ENCODE assay signal across 1 cellular context in the genomic region with DNA sequence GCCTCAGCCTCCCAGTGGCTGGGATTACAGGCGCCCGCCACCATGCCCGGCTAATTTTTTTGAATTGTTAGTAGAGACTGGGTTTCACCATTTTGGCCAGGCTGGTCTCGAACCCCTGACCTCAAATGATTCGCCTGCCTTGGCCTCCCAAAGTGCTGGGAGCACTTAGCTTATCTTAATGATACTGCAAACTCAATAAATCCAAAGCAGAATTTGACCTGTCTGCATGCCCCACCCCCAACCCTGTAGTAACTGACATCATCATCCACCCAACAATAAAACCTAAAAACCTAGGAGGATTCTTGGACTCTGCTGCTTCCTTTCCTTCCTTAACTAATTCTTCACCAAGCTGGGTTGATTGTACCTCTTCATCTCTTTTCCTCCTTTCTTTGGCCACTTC.
TF ChIP-seq lines count a peak whose summit lies in the region.

No MANE protein-coding gene starts in this region.

TF ChIP-seq in HEK293, 187 proteins besides CTCF, POLR2A, EP300 and RAD21 (continued from another document and continues in another):
- TF ChIP-seq, protein P1, sequence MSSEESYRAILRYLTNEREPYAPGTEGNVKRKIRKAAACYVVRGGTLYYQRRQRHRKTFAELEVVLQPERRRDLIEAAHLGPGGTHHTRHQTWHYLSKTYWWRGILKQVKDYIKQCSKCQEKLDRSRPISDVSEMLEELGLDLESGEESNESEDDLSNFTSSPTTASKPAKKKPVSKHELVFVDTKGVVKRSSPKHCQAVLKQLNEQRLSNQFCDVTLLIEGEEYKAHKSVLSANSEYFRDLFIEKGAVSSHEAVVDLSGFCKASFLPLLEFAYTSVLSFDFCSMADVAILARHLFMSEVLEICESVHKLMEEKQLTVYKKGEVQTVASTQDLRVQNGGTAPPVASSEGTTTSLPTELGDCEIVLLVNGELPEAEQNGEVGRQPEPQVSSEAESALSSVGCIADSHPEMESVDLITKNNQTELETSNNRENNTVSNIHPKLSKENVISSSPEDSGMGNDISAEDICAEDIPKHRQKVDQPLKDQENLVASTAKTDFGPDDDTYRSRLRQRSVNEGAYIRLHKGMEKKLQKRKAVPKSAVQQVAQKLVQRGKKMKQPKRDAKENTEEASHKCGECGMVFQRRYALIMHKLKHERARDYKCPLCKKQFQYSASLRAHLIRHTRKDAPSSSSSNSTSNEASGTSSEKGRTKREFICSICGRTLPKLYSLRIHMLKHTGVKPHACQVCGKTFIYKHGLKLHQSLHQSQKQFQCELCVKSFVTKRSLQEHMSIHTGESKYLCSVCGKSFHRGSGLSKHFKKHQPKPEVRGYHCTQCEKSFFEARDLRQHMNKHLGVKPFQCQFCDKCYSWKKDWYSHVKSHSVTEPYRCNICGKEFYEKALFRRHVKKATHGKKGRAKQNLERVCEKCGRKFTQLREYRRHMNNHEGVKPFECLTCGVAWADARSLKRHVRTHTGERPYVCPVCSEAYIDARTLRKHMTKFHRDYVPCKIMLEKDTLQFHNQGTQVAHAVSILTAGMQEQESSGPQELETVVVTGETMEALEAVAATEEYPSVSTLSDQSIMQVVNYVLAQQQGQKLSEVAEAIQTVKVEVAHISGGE (tag by site-specific recombination; conservative IDR thresholded peaks at IDR 0.05; ENCODE audit: low read depth): no peak
- no peak for TF ChIP-seq RBAK (tag by site-specific recombination; IDR thresholded peaks at IDR 0.05)
- no peak for TF ChIP-seq PRDM1 (tag by site-specific recombination; IDR thresholded peaks at IDR 0.05)
- TF ChIP-seq ZNF350 (tag by site-specific recombination; IDR thresholded peaks at IDR 0.05): no peak
- no peak for TF ChIP-seq ZNF354C (tag by site-specific recombination; IDR thresholded peaks at IDR 0.05; ENCODE audit: borderline replicate concordance, low read depth)
- TF ChIP-seq ZNF600 (tag by site-specific recombination; IDR thresholded peaks at IDR 0.05): no peak
- TF ChIP-seq ZNF248 (tag by site-specific recombination; IDR thresholded peaks at IDR 0.05): no peak
- TF ChIP-seq, protein P2, sequence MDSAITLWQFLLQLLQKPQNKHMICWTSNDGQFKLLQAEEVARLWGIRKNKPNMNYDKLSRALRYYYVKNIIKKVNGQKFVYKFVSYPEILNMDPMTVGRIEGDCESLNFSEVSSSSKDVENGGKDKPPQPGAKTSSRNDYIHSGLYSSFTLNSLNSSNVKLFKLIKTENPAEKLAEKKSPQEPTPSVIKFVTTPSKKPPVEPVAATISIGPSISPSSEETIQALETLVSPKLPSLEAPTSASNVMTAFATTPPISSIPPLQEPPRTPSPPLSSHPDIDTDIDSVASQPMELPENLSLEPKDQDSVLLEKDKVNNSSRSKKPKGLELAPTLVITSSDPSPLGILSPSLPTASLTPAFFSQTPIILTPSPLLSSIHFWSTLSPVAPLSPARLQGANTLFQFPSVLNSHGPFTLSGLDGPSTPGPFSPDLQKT (IDR thresholded peaks at IDR 0.05; ENCODE audit: borderline replicate concordance, low read depth, low read length): no peak
- TF ChIP-seq, protein P3, sequence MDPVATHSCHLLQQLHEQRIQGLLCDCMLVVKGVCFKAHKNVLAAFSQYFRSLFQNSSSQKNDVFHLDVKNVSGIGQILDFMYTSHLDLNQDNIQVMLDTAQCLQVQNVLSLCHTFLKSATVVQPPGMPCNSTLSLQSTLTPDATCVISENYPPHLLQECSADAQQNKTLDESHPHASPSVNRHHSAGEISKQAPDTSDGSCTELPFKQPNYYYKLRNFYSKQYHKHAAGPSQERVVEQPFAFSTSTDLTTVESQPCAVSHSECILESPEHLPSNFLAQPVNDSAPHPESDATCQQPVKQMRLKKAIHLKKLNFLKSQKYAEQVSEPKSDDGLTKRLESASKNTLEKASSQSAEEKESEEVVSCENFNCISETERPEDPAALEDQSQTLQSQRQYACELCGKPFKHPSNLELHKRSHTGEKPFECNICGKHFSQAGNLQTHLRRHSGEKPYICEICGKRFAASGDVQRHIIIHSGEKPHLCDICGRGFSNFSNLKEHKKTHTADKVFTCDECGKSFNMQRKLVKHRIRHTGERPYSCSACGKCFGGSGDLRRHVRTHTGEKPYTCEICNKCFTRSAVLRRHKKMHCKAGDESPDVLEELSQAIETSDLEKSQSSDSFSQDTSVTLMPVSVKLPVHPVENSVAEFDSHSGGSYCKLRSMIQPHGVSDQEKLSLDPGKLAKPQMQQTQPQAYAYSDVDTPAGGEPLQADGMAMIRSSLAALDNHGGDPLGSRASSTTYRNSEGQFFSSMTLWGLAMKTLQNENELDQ (tag by site-specific recombination; IDR thresholded peaks at IDR 0.05; ENCODE audit: low read depth): 0 out of 2 replicates have a peak, but pooled peaks have one; percentile 49
- TF ChIP-seq, protein P4, sequence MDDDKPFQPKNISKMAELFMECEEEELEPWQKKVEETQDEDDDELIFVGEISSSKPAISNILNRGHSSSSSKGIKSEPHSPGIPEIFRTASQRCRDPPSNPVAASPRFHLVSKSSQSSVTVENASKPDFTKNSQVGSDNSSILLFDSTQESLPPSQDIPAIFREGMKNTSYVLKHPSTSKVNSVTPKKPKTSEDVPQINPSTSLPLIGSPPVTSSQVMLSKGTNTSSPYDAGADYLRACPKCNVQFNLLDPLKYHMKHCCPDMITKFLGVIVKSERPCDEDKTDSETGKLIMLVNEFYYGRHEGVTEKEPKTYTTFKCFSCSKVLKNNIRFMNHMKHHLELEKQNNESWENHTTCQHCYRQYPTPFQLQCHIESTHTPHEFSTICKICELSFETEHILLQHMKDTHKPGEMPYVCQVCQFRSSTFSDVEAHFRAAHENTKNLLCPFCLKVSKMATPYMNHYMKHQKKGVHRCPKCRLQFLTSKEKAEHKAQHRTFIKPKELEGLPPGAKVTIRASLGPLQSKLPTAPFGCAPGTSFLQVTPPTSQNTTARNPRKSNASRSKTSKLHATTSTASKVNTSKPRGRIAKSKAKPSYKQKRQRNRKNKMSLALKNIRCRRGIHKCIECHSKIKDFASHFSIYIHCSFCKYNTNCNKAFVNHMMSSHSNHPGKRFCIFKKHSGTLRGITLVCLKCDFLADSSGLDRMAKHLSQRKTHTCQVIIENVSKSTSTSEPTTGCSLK (tag by site-specific recombination; IDR thresholded peaks at IDR 0.05): no peak
- TF ChIP-seq, protein P5, sequence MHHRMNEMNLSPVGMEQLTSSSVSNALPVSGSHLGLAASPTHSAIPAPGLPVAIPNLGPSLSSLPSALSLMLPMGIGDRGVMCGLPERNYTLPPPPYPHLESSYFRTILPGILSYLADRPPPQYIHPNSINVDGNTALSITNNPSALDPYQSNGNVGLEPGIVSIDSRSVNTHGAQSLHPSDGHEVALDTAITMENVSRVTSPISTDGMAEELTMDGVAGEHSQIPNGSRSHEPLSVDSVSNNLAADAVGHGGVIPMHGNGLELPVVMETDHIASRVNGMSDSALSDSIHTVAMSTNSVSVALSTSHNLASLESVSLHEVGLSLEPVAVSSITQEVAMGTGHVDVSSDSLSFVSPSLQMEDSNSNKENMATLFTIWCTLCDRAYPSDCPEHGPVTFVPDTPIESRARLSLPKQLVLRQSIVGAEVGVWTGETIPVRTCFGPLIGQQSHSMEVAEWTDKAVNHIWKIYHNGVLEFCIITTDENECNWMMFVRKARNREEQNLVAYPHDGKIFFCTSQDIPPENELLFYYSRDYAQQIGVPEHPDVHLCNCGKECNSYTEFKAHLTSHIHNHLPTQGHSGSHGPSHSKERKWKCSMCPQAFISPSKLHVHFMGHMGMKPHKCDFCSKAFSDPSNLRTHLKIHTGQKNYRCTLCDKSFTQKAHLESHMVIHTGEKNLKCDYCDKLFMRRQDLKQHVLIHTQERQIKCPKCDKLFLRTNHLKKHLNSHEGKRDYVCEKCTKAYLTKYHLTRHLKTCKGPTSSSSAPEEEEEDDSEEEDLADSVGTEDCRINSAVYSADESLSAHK (tag by site-specific recombination; IDR thresholded peaks at IDR 0.05): peak; percentile 32; the same call in 1 of the 2 replicates
- TF ChIP-seq ZNF561 (tag by site-specific recombination; IDR thresholded peaks at IDR 0.05; ENCODE audit: borderline replicate concordance): no peak
- TF ChIP-seq, protein P6, sequence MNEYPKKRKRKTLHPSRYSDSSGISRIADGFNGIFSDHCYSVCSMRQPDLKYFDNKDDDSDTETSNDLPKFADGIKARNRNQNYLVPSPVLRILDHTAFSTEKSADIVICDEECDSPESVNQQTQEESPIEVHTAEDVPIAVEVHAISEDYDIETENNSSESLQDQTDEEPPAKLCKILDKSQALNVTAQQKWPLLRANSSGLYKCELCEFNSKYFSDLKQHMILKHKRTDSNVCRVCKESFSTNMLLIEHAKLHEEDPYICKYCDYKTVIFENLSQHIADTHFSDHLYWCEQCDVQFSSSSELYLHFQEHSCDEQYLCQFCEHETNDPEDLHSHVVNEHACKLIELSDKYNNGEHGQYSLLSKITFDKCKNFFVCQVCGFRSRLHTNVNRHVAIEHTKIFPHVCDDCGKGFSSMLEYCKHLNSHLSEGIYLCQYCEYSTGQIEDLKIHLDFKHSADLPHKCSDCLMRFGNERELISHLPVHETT (tag by site-specific recombination; IDR thresholded peaks at IDR 0.05): peak; percentile 77
- TF ChIP-seq GLI2 (tag by site-specific recombination; IDR thresholded peaks at IDR 0.05; ENCODE audit: borderline replicate concordance, low read depth): peak; percentile 13; the same call in 1 of the 2 replicates
- TF ChIP-seq ZFP37 (tag by site-specific recombination; IDR thresholded peaks at IDR 0.05): no peak
- TF ChIP-seq ZNF549 (tag by site-specific recombination; IDR thresholded peaks at IDR 0.05): no peak
- TF ChIP-seq EGR2 (tag by site-specific recombination; IDR thresholded peaks at IDR 0.05; ENCODE audit: low read depth): no peak
- TF ChIP-seq ZNF211 (tag by site-specific recombination; IDR thresholded peaks at IDR 0.05; ENCODE audit: low read depth): no peak
- no peak for TF ChIP-seq GLIS2 (tag by site-specific recombination; IDR thresholded peaks at IDR 0.05)
- TF ChIP-seq, protein P7, sequence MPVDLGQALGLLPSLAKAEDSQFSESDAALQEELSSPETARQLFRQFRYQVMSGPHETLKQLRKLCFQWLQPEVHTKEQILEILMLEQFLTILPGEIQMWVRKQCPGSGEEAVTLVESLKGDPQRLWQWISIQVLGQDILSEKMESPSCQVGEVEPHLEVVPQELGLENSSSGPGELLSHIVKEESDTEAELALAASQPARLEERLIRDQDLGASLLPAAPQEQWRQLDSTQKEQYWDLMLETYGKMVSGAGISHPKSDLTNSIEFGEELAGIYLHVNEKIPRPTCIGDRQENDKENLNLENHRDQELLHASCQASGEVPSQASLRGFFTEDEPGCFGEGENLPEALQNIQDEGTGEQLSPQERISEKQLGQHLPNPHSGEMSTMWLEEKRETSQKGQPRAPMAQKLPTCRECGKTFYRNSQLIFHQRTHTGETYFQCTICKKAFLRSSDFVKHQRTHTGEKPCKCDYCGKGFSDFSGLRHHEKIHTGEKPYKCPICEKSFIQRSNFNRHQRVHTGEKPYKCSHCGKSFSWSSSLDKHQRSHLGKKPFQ (tag by site-specific recombination; IDR thresholded peaks at IDR 0.05): no peak
- no peak for TF ChIP-seq ZNF664 (tag by site-specific recombination; IDR thresholded peaks at IDR 0.05)
- TF ChIP-seq ZBTB7A (tag by site-specific recombination; IDR thresholded peaks at IDR 0.05; ENCODE audit: low read depth): no peak
- TF ChIP-seq WT1 (tag by site-specific recombination; IDR thresholded peaks at IDR 0.05): 0 out of 2 replicates have a peak, but pooled peaks have one; percentile 40
- TF ChIP-seq, protein P8, sequence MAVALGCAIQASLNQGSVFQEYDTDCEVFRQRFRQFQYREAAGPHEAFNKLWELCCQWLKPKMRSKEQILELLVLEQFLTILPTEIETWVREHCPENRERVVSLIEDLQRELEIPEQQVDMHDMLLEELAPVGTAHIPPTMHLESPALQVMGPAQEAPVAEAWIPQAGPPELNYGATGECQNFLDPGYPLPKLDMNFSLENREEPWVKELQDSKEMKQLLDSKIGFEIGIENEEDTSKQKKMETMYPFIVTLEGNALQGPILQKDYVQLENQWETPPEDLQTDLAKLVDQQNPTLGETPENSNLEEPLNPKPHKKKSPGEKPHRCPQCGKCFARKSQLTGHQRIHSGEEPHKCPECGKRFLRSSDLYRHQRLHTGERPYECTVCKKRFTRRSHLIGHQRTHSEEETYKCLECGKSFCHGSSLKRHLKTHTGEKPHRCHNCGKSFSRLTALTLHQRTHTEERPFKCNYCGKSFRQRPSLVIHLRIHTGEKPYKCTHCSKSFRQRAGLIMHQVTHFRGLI (tag by site-specific recombination; IDR thresholded peaks at IDR 0.05): no peak
- TF ChIP-seq ZNF560 (tag by site-specific recombination; IDR thresholded peaks at IDR 0.05; ENCODE audit: borderline replicate concordance): no peak
- no peak for TF ChIP-seq ZNF132 (tag by site-specific recombination; IDR thresholded peaks at IDR 0.05; ENCODE audit: borderline replicate concordance)
- TF ChIP-seq, protein P9, sequence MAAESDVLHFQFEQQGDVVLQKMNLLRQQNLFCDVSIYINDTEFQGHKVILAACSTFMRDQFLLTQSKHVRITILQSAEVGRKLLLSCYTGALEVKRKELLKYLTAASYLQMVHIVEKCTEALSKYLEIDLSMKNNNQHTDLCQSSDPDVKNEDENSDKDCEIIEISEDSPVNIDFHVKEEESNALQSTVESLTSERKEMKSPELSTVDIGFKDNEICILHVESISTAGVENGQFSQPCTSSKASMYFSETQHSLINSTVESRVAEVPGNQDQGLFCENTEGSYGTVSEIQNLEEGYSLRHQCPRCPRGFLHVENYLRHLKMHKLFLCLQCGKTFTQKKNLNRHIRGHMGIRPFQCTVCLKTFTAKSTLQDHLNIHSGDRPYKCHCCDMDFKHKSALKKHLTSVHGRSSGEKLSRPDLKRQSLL (tag by site-specific recombination; IDR thresholded peaks at IDR 0.05): no peak
- TF ChIP-seq ZNF112 (tag by site-specific recombination; IDR thresholded peaks at IDR 0.05): no peak
- TF ChIP-seq ZFP3 (tag by site-specific recombination; IDR thresholded peaks at IDR 0.05; ENCODE audit: low read depth): no peak
- TF ChIP-seq ZNF654 (tag by site-specific recombination; IDR thresholded peaks at IDR 0.05; ENCODE audit: low read depth): no peak
- TF ChIP-seq ZNF626 (tag by site-specific recombination; IDR thresholded peaks at IDR 0.05): no peak
- TF ChIP-seq YY2 (tag by site-specific recombination; IDR thresholded peaks at IDR 0.05): no peak
- TF ChIP-seq, protein P10, sequence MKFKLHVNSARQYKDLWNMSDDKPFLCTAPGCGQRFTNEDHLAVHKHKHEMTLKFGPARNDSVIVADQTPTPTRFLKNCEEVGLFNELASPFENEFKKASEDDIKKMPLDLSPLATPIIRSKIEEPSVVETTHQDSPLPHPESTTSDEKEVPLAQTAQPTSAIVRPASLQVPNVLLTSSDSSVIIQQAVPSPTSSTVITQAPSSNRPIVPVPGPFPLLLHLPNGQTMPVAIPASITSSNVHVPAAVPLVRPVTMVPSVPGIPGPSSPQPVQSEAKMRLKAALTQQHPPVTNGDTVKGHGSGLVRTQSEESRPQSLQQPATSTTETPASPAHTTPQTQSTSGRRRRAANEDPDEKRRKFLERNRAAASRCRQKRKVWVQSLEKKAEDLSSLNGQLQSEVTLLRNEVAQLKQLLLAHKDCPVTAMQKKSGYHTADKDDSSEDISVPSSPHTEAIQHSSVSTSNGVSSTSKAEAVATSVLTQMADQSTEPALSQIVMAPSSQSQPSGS (tag by site-specific recombination; IDR thresholded peaks at IDR 0.05; ENCODE audit: low read depth): peak; percentile 72
- TF ChIP-seq, protein P11, sequence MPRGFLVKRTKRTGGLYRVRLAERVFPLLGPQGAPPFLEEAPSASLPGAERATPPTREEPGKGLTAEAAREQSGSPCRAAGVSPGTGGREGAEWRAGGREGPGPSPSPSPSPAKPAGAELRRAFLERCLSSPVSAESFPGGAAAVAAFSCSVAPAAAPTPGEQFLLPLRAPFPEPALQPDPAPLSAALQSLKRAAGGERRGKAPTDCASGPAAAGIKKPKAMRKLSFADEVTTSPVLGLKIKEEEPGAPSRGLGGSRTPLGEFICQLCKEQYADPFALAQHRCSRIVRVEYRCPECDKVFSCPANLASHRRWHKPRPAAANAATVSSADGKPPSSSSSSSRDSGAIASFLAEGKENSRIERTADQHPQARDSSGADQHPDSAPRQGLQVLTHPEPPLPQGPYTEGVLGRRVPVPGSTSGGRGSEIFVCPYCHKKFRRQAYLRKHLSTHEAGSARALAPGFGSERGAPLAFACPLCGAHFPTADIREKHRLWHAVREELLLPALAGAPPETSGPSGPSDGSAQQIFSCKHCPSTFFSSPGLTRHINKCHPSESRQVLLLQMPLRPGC (tag by site-specific recombination; IDR thresholded peaks at IDR 0.05): peak; percentile 72
